2 cellular contexts compared by ENCODE assay signal in genomic region chr10:119541046-119541445, GRCh38.
TF ChIP-seq lines count a peak whose summit lies in the region.

No MANE protein-coding gene starts in this region.

TF ChIP-seq in GM23338, 12 proteins besides CTCF, POLR2A, EP300 and RAD21 (continued from another document):
- TF ChIP-seq ZNF114 (CRISPR knock-in tag; IDR thresholded peaks at IDR 0.05), result no peak
- TF ChIP-seq, protein P1, sequence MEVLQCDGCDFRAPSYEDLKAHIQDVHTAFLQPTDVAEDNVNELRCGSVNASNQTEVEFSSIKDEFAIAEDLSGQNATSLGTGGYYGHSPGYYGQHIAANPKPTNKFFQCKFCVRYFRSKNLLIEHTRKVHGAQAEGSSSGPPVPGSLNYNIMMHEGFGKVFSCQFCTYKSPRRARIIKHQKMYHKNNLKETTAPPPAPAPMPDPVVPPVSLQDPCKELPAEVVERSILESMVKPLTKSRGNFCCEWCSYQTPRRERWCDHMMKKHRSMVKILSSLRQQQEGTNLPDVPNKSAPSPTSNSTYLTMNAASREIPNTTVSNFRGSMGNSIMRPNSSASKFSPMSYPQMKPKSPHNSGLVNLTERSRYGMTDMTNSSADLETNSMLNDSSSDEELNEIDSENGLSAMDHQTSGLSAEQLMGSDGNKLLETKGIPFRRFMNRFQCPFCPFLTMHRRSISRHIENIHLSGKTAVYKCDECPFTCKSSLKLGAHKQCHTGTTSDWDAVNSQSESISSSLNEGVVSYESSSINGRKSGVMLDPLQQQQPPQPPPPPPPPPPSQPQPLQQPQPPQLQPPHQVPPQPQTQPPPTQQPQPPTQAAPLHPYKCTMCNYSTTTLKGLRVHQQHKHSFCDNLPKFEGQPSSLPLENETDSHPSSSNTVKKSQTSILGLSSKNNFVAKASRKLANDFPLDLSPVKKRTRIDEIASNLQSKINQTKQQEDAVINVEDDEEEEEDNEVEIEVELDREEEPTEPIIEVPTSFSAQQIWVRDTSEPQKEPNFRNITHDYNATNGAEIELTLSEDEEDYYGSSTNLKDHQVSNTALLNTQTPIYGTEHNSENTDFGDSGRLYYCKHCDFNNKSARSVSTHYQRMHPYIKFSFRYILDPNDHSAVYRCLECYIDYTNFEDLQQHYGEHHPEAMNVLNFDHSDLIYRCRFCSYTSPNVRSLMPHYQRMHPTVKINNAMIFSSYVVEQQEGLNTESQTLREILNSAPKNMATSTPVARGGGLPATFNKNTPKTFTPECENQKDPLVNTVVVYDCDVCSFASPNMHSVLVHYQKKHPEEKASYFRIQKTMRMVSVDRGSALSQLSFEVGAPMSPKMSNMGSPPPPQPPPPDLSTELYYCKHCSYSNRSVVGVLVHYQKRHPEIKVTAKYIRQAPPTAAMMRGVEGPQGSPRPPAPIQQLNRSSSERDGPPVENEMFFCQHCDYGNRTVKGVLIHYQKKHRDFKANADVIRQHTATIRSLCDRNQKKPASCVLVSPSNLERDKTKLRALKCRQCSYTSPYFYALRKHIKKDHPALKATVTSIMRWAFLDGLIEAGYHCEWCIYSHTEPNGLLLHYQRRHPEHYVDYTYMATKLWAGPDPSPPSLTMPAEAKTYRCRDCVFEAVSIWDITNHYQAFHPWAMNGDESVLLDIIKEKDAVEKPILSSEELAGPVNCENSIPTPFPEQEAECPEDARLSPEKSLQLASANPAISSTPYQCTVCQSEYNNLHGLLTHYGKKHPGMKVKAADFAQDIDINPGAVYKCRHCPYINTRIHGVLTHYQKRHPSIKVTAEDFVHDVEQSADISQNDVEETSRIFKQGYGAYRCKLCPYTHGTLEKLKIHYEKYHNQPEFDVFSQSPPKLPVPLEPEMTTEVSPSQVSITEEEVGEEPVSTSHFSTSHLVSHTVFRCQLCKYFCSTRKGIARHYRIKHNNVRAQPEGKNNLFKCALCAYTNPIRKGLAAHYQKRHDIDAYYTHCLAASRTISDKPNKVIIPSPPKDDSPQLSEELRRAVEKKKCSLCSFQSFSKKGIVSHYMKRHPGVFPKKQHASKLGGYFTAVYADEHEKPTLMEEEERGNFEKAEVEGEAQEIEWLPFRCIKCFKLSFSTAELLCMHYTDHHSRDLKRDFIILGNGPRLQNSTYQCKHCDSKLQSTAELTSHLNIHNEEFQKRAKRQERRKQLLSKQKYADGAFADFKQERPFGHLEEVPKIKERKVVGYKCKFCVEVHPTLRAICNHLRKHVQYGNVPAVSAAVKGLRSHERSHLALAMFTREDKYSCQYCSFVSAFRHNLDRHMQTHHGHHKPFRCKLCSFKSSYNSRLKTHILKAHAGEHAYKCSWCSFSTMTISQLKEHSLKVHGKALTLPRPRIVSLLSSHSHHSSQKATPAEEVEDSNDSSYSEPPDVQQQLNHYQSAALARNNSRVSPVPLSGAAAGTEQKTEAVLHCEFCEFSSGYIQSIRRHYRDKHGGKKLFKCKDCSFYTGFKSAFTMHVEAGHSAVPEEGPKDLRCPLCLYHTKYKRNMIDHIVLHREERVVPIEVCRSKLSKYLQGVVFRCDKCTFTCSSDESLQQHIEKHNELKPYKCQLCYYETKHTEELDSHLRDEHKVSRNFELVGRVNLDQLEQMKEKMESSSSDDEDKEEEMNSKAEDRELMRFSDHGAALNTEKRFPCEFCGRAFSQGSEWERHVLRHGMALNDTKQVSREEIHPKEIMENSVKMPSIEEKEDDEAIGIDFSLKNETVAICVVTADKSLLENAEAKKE (CRISPR knock-in tag; IDR thresholded peaks at IDR 0.05), result no peak
TF ChIP-seq in GM23338: peak in this region for 0.

TF ChIP-seq in WTC11, 78 proteins besides CTCF, POLR2A, EP300 and RAD21 (continued from another document):
- TF ChIP-seq ATF2 (CRISPR knock-in tag; IDR thresholded peaks at IDR 0.05; ENCODE audit: borderline replicate concordance, low read depth), result no peak
- no peak for TF ChIP-seq GRHL2 (CRISPR knock-in tag; IDR thresholded peaks at IDR 0.05; ENCODE audit: insufficient replicate concordance, severe bottlenecking)
- no peak for TF ChIP-seq ZBTB43 (CRISPR knock-in tag; IDR thresholded peaks at IDR 0.05)
- TF ChIP-seq ZNF396 (CRISPR knock-in tag; IDR thresholded peaks at IDR 0.05; ENCODE audit: borderline replicate concordance), result no peak
- no peak for TF ChIP-seq CBFB (CRISPR knock-in tag; IDR thresholded peaks at IDR 0.05; ENCODE audit: low read depth)
- TF ChIP-seq RELA (CRISPR knock-in tag; IDR thresholded peaks at IDR 0.05; ENCODE audit: borderline replicate concordance), result no peak
- TF ChIP-seq SOX15 (CRISPR knock-in tag; IDR thresholded peaks at IDR 0.05), result no peak
- no peak for TF ChIP-seq ELF4 (CRISPR knock-in tag; IDR thresholded peaks at IDR 0.05; ENCODE audit: low read depth)
- TF ChIP-seq JAZF1 (CRISPR knock-in tag; IDR thresholded peaks at IDR 0.05), result no peak
- no peak for TF ChIP-seq NR1H2 (CRISPR knock-in tag; IDR thresholded peaks at IDR 0.05)
- TF ChIP-seq E2F1 (CRISPR knock-in tag; IDR thresholded peaks at IDR 0.05), result no peak
- TF ChIP-seq ZNF219 (CRISPR knock-in tag; IDR thresholded peaks at IDR 0.05; ENCODE audit: borderline replicate concordance), result no peak
